ENCODE assay signal across 10 cellular contexts in the genomic region with DNA sequence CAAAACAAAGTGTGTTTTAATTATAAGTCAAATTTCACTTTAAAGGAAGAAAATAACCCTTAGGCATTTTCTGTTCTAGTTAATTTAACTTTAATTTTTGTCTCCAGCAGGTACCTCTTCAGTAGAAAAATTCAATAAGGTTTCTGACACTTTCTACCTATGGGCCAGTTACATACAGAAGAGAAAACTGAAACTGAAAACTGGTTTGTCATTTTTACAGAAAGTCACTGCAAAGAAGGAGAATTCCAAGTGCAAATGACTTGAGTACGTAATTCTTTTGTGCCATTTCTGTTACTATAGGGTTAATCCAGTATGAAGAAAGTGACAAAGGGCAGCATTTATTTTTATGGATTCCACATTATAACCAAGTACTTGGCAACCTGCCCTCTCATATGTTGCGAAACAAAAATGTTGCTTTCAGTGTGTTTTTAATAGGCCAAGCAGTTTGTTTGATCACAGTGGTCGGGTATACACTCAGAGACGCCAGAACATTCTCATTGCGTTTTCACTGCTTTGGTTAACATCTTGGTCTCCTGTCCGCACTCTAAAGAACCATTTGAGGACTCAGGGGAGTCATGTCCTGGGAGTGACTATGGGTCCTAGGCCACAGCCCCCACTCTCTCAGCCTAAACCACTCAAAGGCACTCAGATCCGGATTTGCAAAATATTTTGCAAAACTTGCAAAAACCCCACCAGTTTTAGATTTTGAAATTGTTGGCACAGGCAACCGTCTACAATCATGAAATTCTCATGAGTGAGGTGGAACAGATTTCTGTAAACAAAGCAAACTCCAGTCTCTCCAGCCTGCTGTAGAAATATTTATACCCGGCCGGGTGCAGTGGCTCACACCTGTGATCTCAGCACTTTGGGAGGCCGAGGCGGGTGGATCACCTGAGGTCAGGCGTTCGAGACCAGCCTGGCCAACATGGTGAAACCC. TPM values are rescaled to one million over a fixed set of nuclear protein-coding genes. Genes with fewer than 3 reads are reported as not detected.
A peak's percentile ranks its signal among the peaks of the same experiment; 100 is the strongest.
DNase-seq lines count a peak whose midpoint lies in the region; ATAC-seq and TF ChIP-seq lines count a peak whose summit lies in the region.
"Had no signal": no experiment of that assay in that cellular context is flagged by ENCODE, and none has a peak within 500 bp of the region (broad histone marks: within the 10 kb centered on the region; RNA-seq: fewer than 3 reads in every experiment).

No MANE protein-coding gene starts in this region.

- no peak for TF ChIP-seq CTCF in choroid plexus epithelial cell (conservative IDR thresholded peaks at IDR 0.05; ENCODE audit: low read depth, low read length)

- H3K9ac ChIP-seq in mucosa of rectum (ENCODE audit: low read depth in 1 of 2, low read length in 2 of 2), result peak overlapping the region in 1 of 2 donors; percentile 17

- H3K4me1 ChIP-seq in ACC112 (ENCODE audit: control insufficient read depth, insufficient read depth, low read length, unreplicated experiment) (peaks cover 18% of the 10 kb centered on the region), mucosa of rectum (ENCODE audit: control insufficient read depth in 2 of 2, insufficient read depth in 2 of 2, low read length in 2 of 2) (peaks cover 5 to 8% of the 10 kb centered on the region in 2 donors)

- peak overlapping the region; percentile 59 for H3K27ac ChIP-seq in ACC112 (ENCODE audit: low read depth, low read length)
- peak overlapping the region; percentile 49 to 55 for H3K27ac ChIP-seq in mucosa of rectum (ENCODE audit: low read depth in 2 of 2, low read length in 2 of 2)

- H3K4me3 ChIP-seq in ACC112 (ENCODE audit: low read depth, low read length), result peak overlapping the region; percentile 43
- no peak overlapping the region for H3K4me3 ChIP-seq in choroid plexus epithelial cell (ENCODE audit: low read depth, low read length)
- H3K4me3 ChIP-seq in mucosa of rectum (ENCODE audit: low read length in 2 of 2), result peak overlapping the region in 1 of 2 donors; percentile 15

- H3K9me3 ChIP-seq in mucosa of rectum (ENCODE audit: control insufficient read depth in 2 of 2, low read length in 2 of 2), result no peaks in the 10 kb centered on the region

- no peaks in the 10 kb centered on the region for H3K36me3 ChIP-seq in ACC112 (ENCODE audit: insufficient read depth, low read length)
- no peaks in the 10 kb centered on the region for H3K36me3 ChIP-seq in mucosa of rectum (ENCODE audit: control insufficient read depth in 2 of 2, insufficient read depth in 2 of 2, low read length in 2 of 2)

- ATAC-seq in HG03025 (IDR thresholded peaks at IDR 0.05; ENCODE audit: low FRiP score, unreplicated experiment) (no peak), GM21423 (IDR thresholded peaks at IDR 0.05; ENCODE audit: unreplicated experiment) (no peak), HG02642 (IDR thresholded peaks at IDR 0.05; ENCODE audit: poor library complexity, unreplicated experiment) (no peak)

- DNase-seq in LHCN-M2 (ENCODE audit: low read depth), result peak; percentile 70
- DNase-seq in choroid plexus epithelial cell (ENCODE audit: low read depth), result peak; percentile 97
- DNase-seq in NCI-H2107 treated with DMSO at 0.1 percent for 48 hours (lab: John Stamatoyannopoulos, UW; ENCODE audit: unreplicated experiment), result no peak
- DNase-seq: activated effector memory CD4-positive, alpha-beta T cell treated with Interleukin-2 at 50 U/mL for 16 hours; NCI-H510A treated with DMSO at 0.1 percent for 48 hours had no signal

- no peaks in the 10 kb centered on the region for H3K79me2 ChIP-seq in ACC112 (ENCODE audit: control insufficient read depth, insufficient read depth, low read length, unreplicated experiment)

- H2AFZ ChIP-seq in ACC112 (ENCODE audit: low read length, unreplicated experiment), result peak overlapping the region; percentile 46

- H3K27me3 ChIP-seq in ACC112 (ENCODE audit: insufficient read depth, low read length), result no peaks in the 10 kb centered on the region
- H3K27me3 ChIP-seq in mucosa of rectum (ENCODE audit: control insufficient read depth in 2 of 2, insufficient read depth in 2 of 2, low read length in 2 of 2), result no peaks in the 10 kb centered on the region

RNA-seq across cellular contexts. Expression of a gene that starts 15.3 kb away (rescaled TPM):
- 16.1 and 18.4 TPM in 2 replicates for total RNA-seq in LHCN-M2 (2014; rRNA removed)
- polyA plus RNA-seq in LHCN-M2 (2012), result 5.0 TPM
